ENCODE assay signal across 18 cellular contexts in genomic region chr14:22764382-22764781, GRCh38.
"Had no signal": no experiment of that assay in that cellular context is flagged by ENCODE, and none has a peak within 500 bp of the region (broad histone marks: within the 10 kb centered on the region; RNA-seq: fewer than 3 reads in every experiment).

No MANE protein-coding gene starts in this region.

- H3K4me3 ChIP-seq: coronary artery, dorsolateral prefrontal cortex, gastrocnemius medialis, heart right ventricle, neural progenitor cell, ovary, right atrium auricular region, smooth muscle cell, suprapubic skin, thyroid gland had no signal

- H3K4me2 ChIP-seq: neural progenitor cell, smooth muscle cell had no signal

- H3K9ac ChIP-seq: neural progenitor cell had no signal

- H3K36me3 ChIP-seq: neural progenitor cell, ovary had no signal

- H3K27me3 ChIP-seq: dorsolateral prefrontal cortex, gastrocnemius medialis, heart right ventricle, neural progenitor cell, ovary, right atrium auricular region, suprapubic skin, thyroid gland had no signal

- H3K27ac ChIP-seq: coronary artery, dorsolateral prefrontal cortex, gastrocnemius medialis, neural progenitor cell, ovary, right atrium auricular region, suprapubic skin, thyroid gland had no signal

- H3K9me3 ChIP-seq: gastrocnemius medialis, ovary, thyroid gland had no signal

- H2AFZ ChIP-seq: neural progenitor cell had no signal

- ATAC-seq: gastrocnemius medialis; heart right ventricle; naive thymus-derived CD4-positive, alpha-beta T cell; stimulated activated naive CD8-positive, alpha-beta T cell treated with anti-CD3 and anti-CD28 coated beads, Interleukin-15, Interleukin-2, amounts not matched to agents 100 U/mL and 50 U/mL, for 24 hours had no signal

- H3K27me3 Mint-ChIP-seq: naive thymus-derived CD4-positive, alpha-beta T cell; type B pancreatic cell had no signal

- H3K27ac Mint-ChIP-seq: neural progenitor cell had no signal

- DNase-seq: dorsolateral prefrontal cortex; effector CD8-positive, alpha-beta T cell; gastrocnemius medialis; heart right ventricle; kidney glomerular epithelial cell; mesendoderm; naive thymus-derived CD4-positive, alpha-beta T cell; nucleus accumbens; ovary; stimulated activated CD4-positive, alpha-beta T cell treated with anti-CD3 and anti-CD28 coated beads, Interleukin-2, amount 100 ng/mL, for 48 hours; stimulated activated naive CD8-positive, alpha-beta T cell treated with anti-CD3 and anti-CD28 coated beads, Interleukin-15, Interleukin-2, amounts not matched to agents 100 U/mL and 50 U/mL, for 24 hours; thyroid gland had no signal
